ENCODE assay signal across 12 cellular contexts in the genomic region with DNA sequence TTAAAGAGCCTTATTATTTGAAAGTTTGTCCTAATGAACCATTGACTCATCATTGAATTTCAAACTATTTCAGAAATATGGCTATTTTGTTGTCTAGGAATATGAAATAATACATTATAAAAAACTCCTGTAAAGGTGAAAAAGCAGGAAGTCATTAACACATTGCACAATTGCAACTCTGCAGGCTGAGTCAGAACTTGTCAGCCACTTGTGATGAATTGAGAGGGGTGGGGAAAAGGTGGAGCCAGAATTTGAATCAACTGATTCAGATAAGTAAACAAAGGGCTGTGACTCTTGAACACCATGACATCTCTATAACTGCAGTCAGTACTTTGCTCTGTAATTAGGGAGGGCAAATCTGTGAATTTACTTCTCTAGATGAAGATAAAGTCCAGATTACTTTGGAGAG. TPM values are rescaled to one million over a fixed set of nuclear protein-coding genes. Genes with fewer than 3 reads are reported as not detected.
DNase-seq lines count a peak whose midpoint lies in the region; ATAC-seq and TF ChIP-seq lines count a peak whose summit lies in the region.
"Had no signal": no experiment of that assay in that cellular context is flagged by ENCODE, and none has a peak within 500 bp of the region (broad histone marks: within the 10 kb centered on the region; RNA-seq: fewer than 3 reads in every experiment).

No MANE protein-coding gene starts in this region.

- H3K27me3 ChIP-seq in left lung (peaks cover 5 to 19% of the 10 kb centered on the region in 2 donors), tibial nerve (peaks cover 0 to under 1% of the 10 kb centered on the region in 2 donors)

- H3K9me3 ChIP-seq in left lung = no peaks in the 10 kb centered on the region
- no peaks in the 10 kb centered on the region for H3K9me3 ChIP-seq in tibial nerve

- H3K4me3 ChIP-seq in left lung (no peak overlapping the region), tibial nerve (no peak overlapping the region)

- intact Hi-C loops in left lung (cut with DNase I) = no loop called here

- in situ Hi-C loops in SK-MEL-5 (cut with HindIII; ENCODE audit: low pct_unique_long_range_greater_than_20kb, low sequenced_read_pairs) = no loop called here

- peaks cover 0 to 4% of the 10 kb centered on the region in 2 donors for H3K4me1 ChIP-seq in left lung
- H3K4me1 ChIP-seq in tibial nerve = peaks cover 0 to 5% (median 0%) of the 10 kb centered on the region in 4 donors

- peak; percentile 92 for ATAC-seq in left lung
- no peak for ATAC-seq in HG02938 (IDR thresholded peaks at IDR 0.05; ENCODE audit: unreplicated experiment)
- ATAC-seq in HG03571 (IDR thresholded peaks at IDR 0.05; ENCODE audit: unreplicated experiment) = no peak
- ATAC-seq in HG03520 (IDR thresholded peaks at IDR 0.05; ENCODE audit: unreplicated experiment) = no peak
- ATAC-seq: naive thymus-derived CD8-positive, alpha-beta T cell had no signal

- peak; percentile 89 for DNase-seq in DMS153 (lab: John Stamatoyannopoulos, UW)
- DNase-seq in SK-MEL-5 (ENCODE audit: low read depth, low spot score) = peak; percentile 67
- DNase-seq in left lung = no peak
- no peak for DNase-seq in tibial nerve (ENCODE audit: low spot score in 2 of 2)
- DNase-seq: activated naive CD8-positive, alpha-beta T cell treated with anti-CD3 and anti-CD28 coated beads, Interleukin-2, amount 10 ng/mL, durations not matched to agents 7 days and 5 days; naive thymus-derived CD8-positive, alpha-beta T cell; NCI-H187 had no signal

- no peaks in the 10 kb centered on the region for H3K36me3 ChIP-seq in left lung
- no peaks in the 10 kb centered on the region for H3K36me3 ChIP-seq in tibial nerve

- no peak for TF ChIP-seq RAD21 in Ishikawa (IDR thresholded peaks at IDR 0.05; ENCODE audit: low read depth)

- TF ChIP-seq EP300 in Ishikawa (IDR thresholded peaks at IDR 0.05; ENCODE audit: borderline replicate concordance) (peak; percentile 56; the same call in 1 of the 2 replicates), tibial nerve (IDR thresholded peaks at IDR 0.05) (no peak)

- peak overlapping the region; percentile 65 to 67 for H3K27ac ChIP-seq in left lung
- H3K27ac ChIP-seq in tibial nerve = no peak overlapping the region

- no peak for TF ChIP-seq POLR2A in tibial nerve (IDR thresholded peaks at IDR 0.05)

- TF ChIP-seq CTCF in left lung (IDR thresholded peaks at IDR 0.05) = no peak
- TF ChIP-seq CTCF in tibial nerve (IDR thresholded peaks at IDR 0.05) = no peak

TF ChIP-seq in Ishikawa, 13 proteins besides CTCF, POLR2A, EP300 and RAD21:
- TF ChIP-seq FOXM1 (IDR thresholded peaks at IDR 0.05; ENCODE audit: borderline replicate concordance, low read depth) (peak; percentile 52; the same call in 1 of the 2 replicates), TEAD4 (IDR thresholded peaks at IDR 0.05) (no peak), YY1 (IDR thresholded peaks at IDR 0.05; ENCODE audit: low read depth) (no peak), TAF1 (IDR thresholded peaks at IDR 0.05; ENCODE audit: low read depth) (no peak), TCF12 (IDR thresholded peaks at IDR 0.05; ENCODE audit: low read depth) (0 out of 2 replicates have a peak, but pooled peaks have one; percentile 47), NFIC (IDR thresholded peaks at IDR 0.05) (0 out of 2 replicates have a peak, but pooled peaks have one; percentile 28), ZBTB7A (IDR thresholded peaks at IDR 0.05; ENCODE audit: low read depth) (no peak), CREB1 (IDR thresholded peaks at IDR 0.05; ENCODE audit: low read depth) (no peak), EGR1 (IDR thresholded peaks at IDR 0.05) (no peak), CEBPB (IDR thresholded peaks at IDR 0.05) (peak; percentile 99)
- TF ChIP-seq, protein P1, sequence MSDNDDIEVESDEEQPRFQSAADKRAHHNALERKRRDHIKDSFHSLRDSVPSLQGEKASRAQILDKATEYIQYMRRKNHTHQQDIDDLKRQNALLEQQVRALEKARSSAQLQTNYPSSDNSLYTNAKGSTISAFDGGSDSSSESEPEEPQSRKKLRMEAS (IDR thresholded peaks at IDR 0.05) = peak; percentile 19; the same call in 1 of the 2 replicates
- TF ChIP-seq, protein P2, sequence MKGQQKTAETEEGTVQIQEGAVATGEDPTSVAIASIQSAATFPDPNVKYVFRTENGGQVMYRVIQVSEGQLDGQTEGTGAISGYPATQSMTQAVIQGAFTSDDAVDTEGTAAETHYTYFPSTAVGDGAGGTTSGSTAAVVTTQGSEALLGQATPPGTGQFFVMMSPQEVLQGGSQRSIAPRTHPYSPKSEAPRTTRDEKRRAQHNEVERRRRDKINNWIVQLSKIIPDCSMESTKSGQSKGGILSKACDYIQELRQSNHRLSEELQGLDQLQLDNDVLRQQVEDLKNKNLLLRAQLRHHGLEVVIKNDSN (IDR thresholded peaks at IDR 0.05) = no peak
- TF ChIP-seq, protein P3, sequence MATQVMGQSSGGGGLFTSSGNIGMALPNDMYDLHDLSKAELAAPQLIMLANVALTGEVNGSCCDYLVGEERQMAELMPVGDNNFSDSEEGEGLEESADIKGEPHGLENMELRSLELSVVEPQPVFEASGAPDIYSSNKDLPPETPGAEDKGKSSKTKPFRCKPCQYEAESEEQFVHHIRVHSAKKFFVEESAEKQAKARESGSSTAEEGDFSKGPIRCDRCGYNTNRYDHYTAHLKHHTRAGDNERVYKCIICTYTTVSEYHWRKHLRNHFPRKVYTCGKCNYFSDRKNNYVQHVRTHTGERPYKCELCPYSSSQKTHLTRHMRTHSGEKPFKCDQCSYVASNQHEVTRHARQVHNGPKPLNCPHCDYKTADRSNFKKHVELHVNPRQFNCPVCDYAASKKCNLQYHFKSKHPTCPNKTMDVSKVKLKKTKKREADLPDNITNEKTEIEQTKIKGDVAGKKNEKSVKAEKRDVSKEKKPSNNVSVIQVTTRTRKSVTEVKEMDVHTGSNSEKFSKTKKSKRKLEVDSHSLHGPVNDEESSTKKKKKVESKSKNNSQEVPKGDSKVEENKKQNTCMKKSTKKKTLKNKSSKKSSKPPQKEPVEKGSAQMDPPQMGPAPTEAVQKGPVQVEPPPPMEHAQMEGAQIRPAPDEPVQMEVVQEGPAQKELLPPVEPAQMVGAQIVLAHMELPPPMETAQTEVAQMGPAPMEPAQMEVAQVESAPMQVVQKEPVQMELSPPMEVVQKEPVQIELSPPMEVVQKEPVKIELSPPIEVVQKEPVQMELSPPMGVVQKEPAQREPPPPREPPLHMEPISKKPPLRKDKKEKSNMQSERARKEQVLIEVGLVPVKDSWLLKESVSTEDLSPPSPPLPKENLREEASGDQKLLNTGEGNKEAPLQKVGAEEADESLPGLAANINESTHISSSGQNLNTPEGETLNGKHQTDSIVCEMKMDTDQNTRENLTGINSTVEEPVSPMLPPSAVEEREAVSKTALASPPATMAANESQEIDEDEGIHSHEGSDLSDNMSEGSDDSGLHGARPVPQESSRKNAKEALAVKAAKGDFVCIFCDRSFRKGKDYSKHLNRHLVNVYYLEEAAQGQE (IDR thresholded peaks at IDR 0.05; ENCODE audit: low read depth) = no peak

RNA-seq across cellular contexts. Expression of a gene that starts 6.0 kb away (rescaled TPM):
- not detected in 2 replicates for total RNA-seq in SK-MEL-5 (2014; rRNA removed; shearing (Covaris generic))
- 0.19 TPM in 1 of 2 replicates, not detected in the other for polyA plus RNA-seq in SK-MEL-5 (2015; cell fraction: cytosol; rRNA removed)
- polyA plus RNA-seq in SK-MEL-5 (2015; cell fraction: nucleus; rRNA removed) = 1.9 TPM in 1 of 2 replicates, not detected in the other
- total RNA-seq in left lung = 1 to 10 TPM; 7.0 to 10.0 TPM
- 1 to 10 TPM in 3 of 4 donors, under 1 TPM in 1; 0.90 to 5.9 (median 4.5) TPM for total RNA-seq in tibial nerve
- total RNA-seq: naive thymus-derived CD8-positive, alpha-beta T cell had no signal
- polyA plus RNA-seq: naive thymus-derived CD8-positive, alpha-beta T cell had no signal

RNA-seq across cellular contexts. Expression of a gene that starts 56.7 kb away (rescaled TPM):
- not detected in 2 replicates for total RNA-seq in SK-MEL-5 (2014; rRNA removed; shearing (Covaris generic))
- polyA plus RNA-seq in SK-MEL-5 (2015; cell fraction: cytosol; rRNA removed) = not detected in 2 replicates
- not detected in 2 replicates for polyA plus RNA-seq in SK-MEL-5 (2015; cell fraction: nucleus; rRNA removed)
- total RNA-seq in left lung (not detected), tibial nerve (not detected)
- total RNA-seq: activated naive CD8-positive, alpha-beta T cell treated with anti-CD3 and anti-CD28 coated beads, Interleukin-2, amount 10 ng/mL, durations not matched to agents 7 days and 5 days; naive thymus-derived CD8-positive, alpha-beta T cell; temporal lobe had no signal
- polyA plus RNA-seq: naive thymus-derived CD8-positive, alpha-beta T cell had no signal

Comparison
In these comparisons a context has a peak if more than half of its experiments do, and no peak if none do; other contexts are left out.
1. DNase-seq: peak in DMS153 (single experiment) and SK-MEL-5 (single experiment); none in left lung (0 of 2) and tibial nerve (0 of 2).
2. H3K27ac ChIP-seq: peak in left lung (2 of 2); none in tibial nerve (0 of 4).